ENCODE assay signal across 8 cellular contexts in the genomic region with DNA sequence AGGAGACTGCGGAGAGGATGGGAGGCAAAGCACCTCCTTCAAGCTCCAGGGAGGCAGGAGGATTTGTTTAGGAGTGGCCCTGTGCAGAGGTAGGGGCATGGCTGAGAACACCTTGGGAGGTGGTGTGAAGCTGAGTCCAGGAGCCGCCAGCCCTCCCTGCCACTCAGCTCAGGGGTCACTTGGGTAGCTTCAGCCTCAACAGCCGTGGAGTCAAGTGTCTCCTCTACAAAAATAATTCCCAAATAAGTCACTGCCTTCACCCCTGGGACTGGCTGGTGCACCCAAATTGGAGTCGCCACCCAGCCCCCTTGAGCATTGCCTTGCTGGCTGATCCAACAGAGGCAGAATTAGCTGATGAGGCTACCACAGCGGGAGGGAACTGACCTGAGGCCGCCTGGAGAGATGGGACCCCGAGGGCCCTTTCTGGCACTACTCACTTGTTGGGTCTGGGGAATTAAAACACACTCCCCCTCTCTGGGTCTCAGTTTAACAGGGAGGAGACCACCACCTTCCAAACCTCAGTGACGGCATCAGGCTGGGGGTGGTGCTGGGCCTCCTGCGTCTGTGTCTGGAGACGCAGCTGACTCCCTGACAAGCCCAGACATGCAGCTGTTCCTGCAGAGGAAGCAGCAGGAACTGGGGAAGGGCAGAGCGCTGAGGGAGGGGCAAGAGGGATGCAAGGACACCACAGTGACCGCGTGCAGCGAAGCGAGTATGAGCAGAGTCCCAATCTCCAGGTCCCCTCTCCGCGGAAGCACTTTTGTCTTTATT.
DNase-seq lines count a peak whose midpoint lies in the region; ATAC-seq and TF ChIP-seq lines count a peak whose summit lies in the region.

No MANE protein-coding gene starts in this region.

- H3K9me3 Mint-ChIP-seq in activated CD4-positive, alpha-beta T cell treated with anti-CD3 and anti-CD28 coated beads for 36 hours (ENCODE audit: low read depth): no peaks in the 10 kb centered on the region

- H3K36me3 ChIP-seq in ascending aorta (no peaks in the 10 kb centered on the region), iPS-15b (ENCODE audit: control insufficient read depth, insufficient read depth, low read length) (no peaks in the 10 kb centered on the region)

- H3K9me3 ChIP-seq in ascending aorta (no peaks in the 10 kb centered on the region), iPS-15b (ENCODE audit: control insufficient read depth, insufficient read depth, low read length) (no peaks in the 10 kb centered on the region)

- peaks cover 14% of the 10 kb centered on the region for H3K4me1 Mint-ChIP-seq in activated CD4-positive, alpha-beta T cell treated with anti-CD3 and anti-CD28 coated beads for 36 hours

- no peak overlapping the region for H3K4me3 ChIP-seq in ascending aorta
- no peak overlapping the region for H3K4me3 ChIP-seq in iPS-15b (ENCODE audit: low read depth, low read length)

- in situ Hi-C loops in Caki2 (cut with HindIII; ENCODE audit: low pct_unique_long_range_greater_than_20kb, low sequenced_read_pairs): no loop called here

- H3K4me1 ChIP-seq in ascending aorta (peaks cover 17 to 30% of the 10 kb centered on the region in 2 donors), iPS-15b (ENCODE audit: control insufficient read depth, insufficient read depth, low read length) (peaks cover 29% of the 10 kb centered on the region)

- intact Hi-C loops in ascending aorta (cut with DNase I): loop anchor here (5.0 kb wide), 1 partner anchor 407 kb away; the partner anchor contains the start of gene SPATA20
- intact Hi-C loops in activated CD4-positive, alpha-beta T cell treated with anti-CD3 and anti-CD28 coated beads for 36 hours (cut with DNase I, micrococcal nuclease): no loop called here

- no peak overlapping the region for H3K27ac Mint-ChIP-seq in activated CD4-positive, alpha-beta T cell treated with anti-CD3 and anti-CD28 coated beads for 36 hours

- H3K27me3 ChIP-seq in ascending aorta (no peaks in the 10 kb centered on the region), iPS-15b (ENCODE audit: control insufficient read depth, insufficient read depth, low read length) (no peaks in the 10 kb centered on the region)

- H3K27ac ChIP-seq in ascending aorta: peak overlapping the region; percentile 12 to 33
- H3K27ac ChIP-seq in substantia nigra (ENCODE audit: low read depth, low read length, poor library complexity, severe bottlenecking): peak overlapping the region; percentile 55

- H3K4me3 Mint-ChIP-seq in activated CD4-positive, alpha-beta T cell treated with anti-CD3 and anti-CD28 coated beads for 36 hours: no peak overlapping the region

- ATAC-seq in activated CD4-positive, alpha-beta T cell treated with anti-CD3 and anti-CD28 coated beads for 36 hours: no peak

- H3K27me3 Mint-ChIP-seq in activated CD4-positive, alpha-beta T cell treated with anti-CD3 and anti-CD28 coated beads for 36 hours: no peaks in the 10 kb centered on the region

- CTCF ChIA-PET in activated CD4-positive, alpha-beta T cell treated with anti-CD3 and anti-CD28 coated beads for 36 hours (lab: Charles Lee): interaction anchor here (0.9 to 8.4 kb wide), 5 partner anchors 9 to 192 kb away, joined by 3 to 120 read pairs (median 5); partner anchors contain the start of gene TOB1

- peak; percentile 80 for DNase-seq in Caki2 (ENCODE audit: low read depth)
- peak; percentile 87 for DNase-seq in NCI-H1436 (lab: John Stamatoyannopoulos, UW)
- DNase-seq in ascending aorta (ENCODE audit: low spot score in 2 of 2): peak in 1 of 2 donors; percentile 63
- peak in 10 of 49 donors; percentile 19 to 49 (median 34) for DNase-seq in substantia nigra (lab: John Stamatoyannopoulos, UW)
- no peak for DNase-seq in activated CD4-positive, alpha-beta T cell treated with anti-CD3 and anti-CD28 coated beads for 36 hours
- no peak for DNase-seq in OCI-M2 (lab: John Stamatoyannopoulos, UW; ENCODE audit: unreplicated experiment)
- DNase-seq in NK-92 treated with Interleukin-12 subunit alpha and Interleukin-12 subunit beta, amount 100 ng/mL, for 24 hours (lab: John Stamatoyannopoulos, UW): no peak

- peak overlapping the region; percentile 51 for H3K9ac ChIP-seq in iPS-15b (ENCODE audit: low read depth, low read length)

- H3K36me3 Mint-ChIP-seq in activated CD4-positive, alpha-beta T cell treated with anti-CD3 and anti-CD28 coated beads for 36 hours (ENCODE audit: low read depth): no peaks in the 10 kb centered on the region

- no peak for TF ChIP-seq CTCF in ascending aorta (IDR thresholded peaks at IDR 0.05)

- POLR2A ChIA-PET in activated CD4-positive, alpha-beta T cell treated with anti-CD3 and anti-CD28 coated beads for 36 hours (lab: Charles Lee): interaction anchor here (0.5 to 1.0 kb wide), 2 partner anchors 88 to 126 kb away, joined by 3 read pairs; partner anchors contain the start of gene TOB1

Comparison
In these comparisons a context has a peak if more than half of its experiments do, and no peak if none do; other contexts are left out.
1. DNase-seq: peak in Caki2 (single experiment) and NCI-H1436 (single experiment); none in activated CD4-positive, alpha-beta T cell treated with anti-CD3 and anti-CD28 coated beads for 36 hours (single experiment), OCI-M2 (single experiment) and NK-92 treated with Interleukin-12 subunit alpha and Interleukin-12 subunit beta, amount 100 ng/mL, for 24 hours (single experiment).